Comparison of ENCODE assay signal across 13 cellular contexts in the genomic region with DNA sequence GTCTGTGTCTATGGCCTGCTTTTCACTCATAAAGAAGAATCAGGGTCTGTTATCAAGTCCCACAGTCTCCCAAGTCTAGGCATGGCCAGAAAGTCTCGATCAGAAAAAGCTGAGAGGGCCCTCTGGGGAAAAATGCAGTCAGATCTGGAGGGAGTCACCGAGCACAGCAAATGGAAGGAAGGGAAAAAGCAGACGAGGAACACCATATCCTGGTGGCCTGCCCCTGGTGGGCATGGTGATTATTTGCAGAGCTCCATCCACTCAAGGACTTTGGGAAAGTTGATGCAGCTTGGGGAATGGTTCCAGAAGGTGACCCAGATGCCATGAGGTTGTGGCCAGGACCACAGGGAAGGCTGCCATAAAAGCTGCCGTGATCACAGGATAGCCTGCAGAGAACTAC.
DNase-seq lines count a peak whose midpoint lies in the region; ATAC-seq, FAIRE-seq and TF ChIP-seq lines count a peak whose summit lies in the region.
"Had no signal": no experiment of that assay in that cellular context is flagged by ENCODE, and none has a peak within 500 bp of the region (broad histone marks: within the 10 kb centered on the region; RNA-seq: fewer than 3 reads in every experiment).

No MANE protein-coding gene starts in this region.

- H3K4me1 Mint-ChIP-seq in activated T-helper 2 cell treated with anti-CD3 and anti-CD28 coated beads, Interferon-gamma antibody, Interleukin-2, Interleukin-4, amounts not matched to agents 10 μg/mL and 5 μg/mL and 100 μg/mL, durations not matched to agents 14 hours and 24 hours and 36 hours (ENCODE audit: low read depth), result peaks cover 29% of the 10 kb centered on the region

- no peak for FAIRE-seq in H54 (lab: Jason Lieb, UNC)
- FAIRE-seq: GM12878 had no signal

- WGBS in transverse colon (ENCODE audit: low coverage in 1 of 2), 2 donors, result 65 to 82% methylated on average over 3 to 4 of the region's 4 CpGs

- H3K27me3 ChIP-seq in A673 (replicated peaks; ENCODE audit: insufficient read depth, low read depth, low read length, poor library complexity), result no peaks in the 10 kb centered on the region
- H3K27me3 ChIP-seq in kidney epithelial cell (ENCODE audit: control insufficient read depth, insufficient read depth, low read length), result no peaks in the 10 kb centered on the region
- no peaks in the 10 kb centered on the region for H3K27me3 ChIP-seq in transverse colon
- H3K27me3 ChIP-seq: neutrophil had no signal

- intact Hi-C loops in A673 (cut with micrococcal nuclease; ENCODE audit: unreplicated experiment) (no loop called here), transverse colon (cut with DNase I; ENCODE audit: low total_unique reads) (no loop called here)
- intact Hi-C loops in activated T-helper 2 cell treated with anti-CD3 and anti-CD28 coated beads, Interferon-gamma antibody, Interleukin-2, Interleukin-4, amounts not matched to agents 10 μg/mL and 5 μg/mL and 100 μg/mL, durations not matched to agents 14 hours and 24 hours and 36 hours (cut with micrococcal nuclease), result no loop called here

- in situ Hi-C loops in transverse colon (cut with MboI; ENCODE audit: low pct_ligation_motif_present in 1 of 4, low pct_unique_long_range_greater_than_20kb in 1 of 4, low sequenced_read_pairs in 3 of 4), result no loop called here

- H3K4me3 ChIP-seq in A673 (ENCODE audit: low read depth, low read length, poor library complexity, severe bottlenecking) (no peak overlapping the region), kidney epithelial cell (ENCODE audit: low read depth, low read length) (no peak overlapping the region), transverse colon (no peak overlapping the region)
- H3K4me3 ChIP-seq: GM12878 had no signal

- H3K36me3 ChIP-seq in A673 (ENCODE audit: insufficient read depth, low read length, poor library complexity, severe bottlenecking) (no peaks in the 10 kb centered on the region), kidney epithelial cell (ENCODE audit: control insufficient read depth, insufficient read depth, low read length) (peaks cover 9% of the 10 kb centered on the region), transverse colon (peaks cover 0 to 16% (median 0%) of the 10 kb centered on the region in 4 donors)

- H3K4me1 ChIP-seq in A673 (ENCODE audit: insufficient read depth, low read length, poor library complexity, severe bottlenecking), result no peaks in the 10 kb centered on the region
- H3K4me1 ChIP-seq in transverse colon, result peaks cover 0 to 14% (median 3%) of the 10 kb centered on the region in 4 donors

- no peaks in the 10 kb centered on the region for H3K9me3 ChIP-seq in A673 (ENCODE audit: low read depth, low read length, poor library complexity, severe bottlenecking)
- H3K9me3 ChIP-seq in transverse colon, result no peaks in the 10 kb centered on the region
- H3K9me3 ChIP-seq: neutrophil had no signal

- POLR2A ChIA-PET in A673 (lab: Charles Lee; ENCODE audit: low non-redundant PET), result no interaction called here

- no peak for ATAC-seq in esophagus mucosa
- ATAC-seq: GM12878 had no signal

- H3K4me3 Mint-ChIP-seq in activated T-helper 2 cell treated with anti-CD3 and anti-CD28 coated beads, Interferon-gamma antibody, Interleukin-2, Interleukin-4, amounts not matched to agents 10 μg/mL and 5 μg/mL and 100 μg/mL, durations not matched to agents 14 hours and 24 hours and 36 hours (ENCODE audit: low read depth), result no peak overlapping the region
- H3K4me3 Mint-ChIP-seq: activated naive CD8-positive, alpha-beta T cell treated with anti-CD3 and anti-CD28 coated beads for 36 hours had no signal

- H3K9me3 Mint-ChIP-seq in activated T-helper 2 cell treated with anti-CD3 and anti-CD28 coated beads, Interferon-gamma antibody, Interleukin-2, Interleukin-4, amounts not matched to agents 10 μg/mL and 5 μg/mL and 100 μg/mL, durations not matched to agents 14 hours and 24 hours and 36 hours, result no peaks in the 10 kb centered on the region
- H3K9me3 Mint-ChIP-seq: activated naive CD8-positive, alpha-beta T cell treated with anti-CD3 and anti-CD28 coated beads for 36 hours had no signal

- H3K36me3 Mint-ChIP-seq in activated T-helper 2 cell treated with anti-CD3 and anti-CD28 coated beads, Interferon-gamma antibody, Interleukin-2, Interleukin-4, amounts not matched to agents 10 μg/mL and 5 μg/mL and 100 μg/mL, durations not matched to agents 14 hours and 24 hours and 36 hours (ENCODE audit: low read depth), result peaks cover 97% of the 10 kb centered on the region

- TF ChIP-seq CTCF in A673 (conservative IDR thresholded peaks at IDR 0.05; ENCODE audit: low read depth, low read length) (peak; percentile 30; the same call in 1 of the 2 replicates), GM12874 (IDR thresholded peaks at IDR 0.05; ENCODE audit: insufficient read depth, low read depth, low read length) (peak; percentile 13; the same call in 1 of the 2 replicates), kidney epithelial cell (IDR thresholded peaks at IDR 0.05; ENCODE audit: insufficient read depth, low read length, poor library complexity, severe bottlenecking) (peak; percentile 4), transverse colon (IDR thresholded peaks at IDR 0.05) (no peak)

- no peaks in the 10 kb centered on the region for H3K27me3 Mint-ChIP-seq in activated T-helper 2 cell treated with anti-CD3 and anti-CD28 coated beads, Interferon-gamma antibody, Interleukin-2, Interleukin-4, amounts not matched to agents 10 μg/mL and 5 μg/mL and 100 μg/mL, durations not matched to agents 14 hours and 24 hours and 36 hours (ENCODE audit: low read depth)
- H3K27me3 Mint-ChIP-seq: activated naive CD8-positive, alpha-beta T cell treated with anti-CD3 and anti-CD28 coated beads for 36 hours had no signal

- BruUV-seq in A673 (replicated peaks; lab: Mats Ljungman, UMichigan), result no TSS peak

- TF ChIP-seq POLR2A in transverse colon (IDR thresholded peaks at IDR 0.05) (no peak), H54 (IDR thresholded peaks at IDR 0.05; ENCODE audit: low read depth, low read length) (no peak)

- CTCF ChIA-PET in A673 (lab: Charles Lee), result no interaction called here

- peak overlapping the region; percentile 40 for H3K27ac Mint-ChIP-seq in activated T-helper 2 cell treated with anti-CD3 and anti-CD28 coated beads, Interferon-gamma antibody, Interleukin-2, Interleukin-4, amounts not matched to agents 10 μg/mL and 5 μg/mL and 100 μg/mL, durations not matched to agents 14 hours and 24 hours and 36 hours
- H3K27ac Mint-ChIP-seq: activated naive CD8-positive, alpha-beta T cell treated with anti-CD3 and anti-CD28 coated beads for 36 hours had no signal

- DNase-seq in A673 (ENCODE audit: low spot score), result no peak
- DNase-seq in activated T-helper 2 cell treated with anti-CD3 and anti-CD28 coated beads, Interferon-gamma antibody, Interleukin-2, Interleukin-4, amounts not matched to agents 10 μg/mL and 5 μg/mL and 100 μg/mL, durations not matched to agents 14 hours and 24 hours and 36 hours (ENCODE audit: low spot score), result no peak
- DNase-seq in kidney epithelial cell (ENCODE audit: low read depth), result no peak
- DNase-seq in transverse colon, result no peak
- DNase-seq in mucosa of gallbladder (ENCODE audit: low spot score), result no peak
- no peak for DNase-seq in H54 (ENCODE audit: insufficient read length, low spot score)
- DNase-seq: activated CD4-positive, alpha-beta T cell treated with anti-CD3 and anti-CD28 coated beads, Interleukin-2, amount 50 U/mL, for 48 hours; activated naive CD8-positive, alpha-beta T cell treated with anti-CD3 and anti-CD28 coated beads for 36 hours; NCI-H524 had no signal

- no peak for TF ChIP-seq EP300 in transverse colon (IDR thresholded peaks at IDR 0.05; ENCODE audit: low read depth)

- H3K27ac ChIP-seq in A673 (ENCODE audit: low read depth, low read length, poor library complexity, severe bottlenecking), result no peak overlapping the region
- peak overlapping the region in 2 of 4 donors; percentile 7 to 38 for H3K27ac ChIP-seq in transverse colon
- H3K27ac ChIP-seq: neutrophil had no signal

Comparison
In these comparisons a context has a peak if more than half of its experiments do, and no peak if none do; other contexts are left out.
1. CTCF ChIP-seq: peak in A673 (single experiment), GM12874 (single experiment) and kidney epithelial cell (single experiment); none in transverse colon (0 of 5).